ENCODE assay signal across 1 cellular context in the genomic region with DNA sequence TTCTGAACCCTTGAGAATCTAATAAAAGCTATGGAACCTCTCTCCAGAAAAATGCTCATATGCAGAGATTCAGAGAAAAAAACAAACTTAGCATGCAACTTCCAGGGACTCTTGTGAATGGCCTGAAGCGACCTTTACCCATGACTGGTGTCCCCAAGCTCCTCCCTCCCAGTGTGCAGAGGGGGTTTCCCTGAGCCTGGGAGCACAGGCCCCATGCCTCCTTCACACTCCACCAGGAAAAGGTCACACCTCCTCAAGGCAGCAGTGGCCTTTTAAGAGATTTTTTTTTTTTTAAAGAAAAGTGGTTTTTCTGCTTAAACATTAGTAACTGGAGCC.
TF ChIP-seq lines count a peak whose summit lies in the region.

No MANE protein-coding gene starts in this region.

TF ChIP-seq in HepG2, 621 proteins besides CTCF, POLR2A, EP300 and RAD21 (continued from another document):
- TF ChIP-seq, protein P1, sequence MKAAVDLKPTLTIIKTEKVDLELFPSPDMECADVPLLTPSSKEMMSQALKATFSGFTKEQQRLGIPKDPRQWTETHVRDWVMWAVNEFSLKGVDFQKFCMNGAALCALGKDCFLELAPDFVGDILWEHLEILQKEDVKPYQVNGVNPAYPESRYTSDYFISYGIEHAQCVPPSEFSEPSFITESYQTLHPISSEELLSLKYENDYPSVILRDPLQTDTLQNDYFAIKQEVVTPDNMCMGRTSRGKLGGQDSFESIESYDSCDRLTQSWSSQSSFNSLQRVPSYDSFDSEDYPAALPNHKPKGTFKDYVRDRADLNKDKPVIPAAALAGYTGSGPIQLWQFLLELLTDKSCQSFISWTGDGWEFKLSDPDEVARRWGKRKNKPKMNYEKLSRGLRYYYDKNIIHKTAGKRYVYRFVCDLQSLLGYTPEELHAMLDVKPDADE (CRISPR knock-in tag; IDR thresholded peaks at IDR 0.05): no peak
- TF ChIP-seq SMAD1 (CRISPR knock-in tag; IDR thresholded peaks at IDR 0.05; ENCODE audit: borderline replicate concordance, low read depth) (no peak), ZNF260 (CRISPR knock-in tag; IDR thresholded peaks at IDR 0.05; ENCODE audit: borderline replicate concordance, low read depth) (no peak)
